ENCODE assay signal across 8 cellular contexts in genomic region chr2:229714080-229714735, GRCh38. TPM values are rescaled to one million over a fixed set of nuclear protein-coding genes. Genes with fewer than 3 reads are reported as not detected.
DNase-seq lines count a peak whose midpoint lies in the region; ATAC-seq and TF ChIP-seq lines count a peak whose summit lies in the region.

TSS of gene DNER (minus strand) at chr2:229714555. CDS start at chr2:229714423, 132 bp downstream.

- H3K4me1 ChIP-seq in neural progenitor cell, result peaks cover 4% of the 10 kb centered on the region

- H3K79me2 ChIP-seq in neural progenitor cell (ENCODE audit: low read depth), result no peaks in the 10 kb centered on the region

- H4K20me1 ChIP-seq in neural progenitor cell (ENCODE audit: low read depth), result peaks cover 39% of the 10 kb centered on the region

- H3K9me3 ChIP-seq in neural progenitor cell (ENCODE audit: low read depth), result no peaks in the 10 kb centered on the region

- peaks cover 15% of the 10 kb centered on the region for H3K4me1 Mint-ChIP-seq in activated T-cell treated with anti-CD3 and anti-CD28 coated beads, Interleukin-2, amount 50 U/mL, for 24 hours (ENCODE audit: low read depth)
- H3K4me1 Mint-ChIP-seq in neural progenitor cell, result peaks cover 19% of the 10 kb centered on the region

- H3K36me3 Mint-ChIP-seq in activated T-cell treated with anti-CD3 and anti-CD28 coated beads, Interleukin-2, amount 50 U/mL, for 24 hours (ENCODE audit: low read depth), result no peaks in the 10 kb centered on the region
- no peaks in the 10 kb centered on the region for H3K36me3 Mint-ChIP-seq in neural progenitor cell

- peaks cover 15% of the 10 kb centered on the region for H3F3A ChIP-seq in neural progenitor cell (ENCODE audit: low read depth)

- peaks cover 98% of the 10 kb centered on the region for H3K27me3 ChIP-seq in neural progenitor cell

- H2AFZ ChIP-seq in neural progenitor cell (replicated peaks), result peak within 1 kb of the TSS; percentile 64

- intact Hi-C loops in Right ventricle myocardium inferior (cut with DNase I) (no loop called here), cardiac septum (cut with DNase I) (no loop called here)

- TF ChIP-seq CTCF in fibroblast of the aortic adventitia (IDR thresholded peaks at IDR 0.05; ENCODE audit: insufficient read depth, low read length) (no peak), neural progenitor cell (IDR thresholded peaks at IDR 0.05) (no peak)

- H3K27ac Mint-ChIP-seq in activated T-cell treated with anti-CD3 and anti-CD28 coated beads, Interleukin-2, amount 50 U/mL, for 24 hours, result no peak within 1 kb of the TSS
- no peak within 1 kb of the TSS for H3K27ac Mint-ChIP-seq in neural progenitor cell

- H3K4me3 ChIP-seq in fibroblast of the aortic adventitia (ENCODE audit: low read depth, low read length) (peak within 1 kb of the TSS; percentile 55), neural progenitor cell (peak within 1 kb of the TSS; percentile 80)

- peaks cover 2% of the 10 kb centered on the region for H3K9me3 Mint-ChIP-seq in activated T-cell treated with anti-CD3 and anti-CD28 coated beads, Interleukin-2, amount 50 U/mL, for 24 hours
- H3K9me3 Mint-ChIP-seq in neural progenitor cell, result peaks cover 5% of the 10 kb centered on the region

- ATAC-seq in Right ventricle myocardium inferior (peak; percentile 47), HG02943 (IDR thresholded peaks at IDR 0.05; ENCODE audit: low read depth, unreplicated experiment) (peak; percentile 59), HG03378 (IDR thresholded peaks at IDR 0.05; ENCODE audit: unreplicated experiment) (no peak)

- H3K4me2 ChIP-seq in neural progenitor cell, result peak within 1 kb of the TSS; percentile 88

- H3K36me3 ChIP-seq in neural progenitor cell, result no peaks in the 10 kb centered on the region

- H3K27ac ChIP-seq in neural progenitor cell, result no peak within 1 kb of the TSS

- H3K9ac ChIP-seq in neural progenitor cell, result no peak within 1 kb of the TSS

- peak within 1 kb of the TSS; percentile 64 for H3K4me3 Mint-ChIP-seq in activated T-cell treated with anti-CD3 and anti-CD28 coated beads, Interleukin-2, amount 50 U/mL, for 24 hours
- peak within 1 kb of the TSS; percentile 92 for H3K4me3 Mint-ChIP-seq in neural progenitor cell

- H3K27me3 Mint-ChIP-seq in activated T-cell treated with anti-CD3 and anti-CD28 coated beads, Interleukin-2, amount 50 U/mL, for 24 hours, result peaks cover 85% of the 10 kb centered on the region
- peaks cover 52% of the 10 kb centered on the region for H3K27me3 Mint-ChIP-seq in neural progenitor cell (ENCODE audit: insufficient read depth, low read depth)

- DNase-seq in Right ventricle myocardium inferior (ENCODE audit: missing footprints) (no peak), cardiac septum (ENCODE audit: low spot score) (no peak), NCI-H460 (ENCODE audit: extremely low read depth, low read depth) (no peak), fibroblast of the aortic adventitia (ENCODE audit: low read depth) (no peak), neural progenitor cell (ENCODE audit: low spot score) (peak; percentile 87)
- peak; percentile 74 for DNase-seq in activated T-cell treated with anti-CD3 and anti-CD28 coated beads, Interleukin-2, amount 50 U/mL, for 24 hours

RNA-seq across cellular contexts. Expression of gene DNER, which starts in this region (rescaled TPM):
- total RNA-seq in Right ventricle myocardium inferior (3.3 TPM), cardiac septum (1.00 TPM), fibroblast of the aortic adventitia (ENCODE audit: low replicate concordance) (0.72 TPM in 1 of 2 replicates, not detected in the other), neural progenitor cell (ENCODE audit: low replicate concordance) (0.97 and 1.4 TPM in 2 replicates)
- 107 and 111 TPM in 2 replicates for total RNA-seq in NCI-H460 (2014; rRNA removed; shearing (Covaris generic))
- 112 and 135 TPM in 2 replicates for polyA plus RNA-seq in NCI-H460 (2014; cell fraction: nucleus; rRNA removed)

Comparison
In these comparisons a context has a peak if more than half of its experiments do, and no peak if none do; other contexts are left out.
1. RNA of gene DNER (total RNA-seq): 107 to 111 TPM in NCI-H460; 3.3 TPM in Right ventricle myocardium inferior (single experiment), 1.00 TPM in cardiac septum (single experiment), 0.97 to 1.4 TPM in neural progenitor cell and 0.72 TPM in fibroblast of the aortic adventitia; every median in the first group is over 10 times any median in the second.
2. DNase-seq: peak in activated T-cell treated with anti-CD3 and anti-CD28 coated beads, Interleukin-2, amount 50 U/mL, for 24 hours (single experiment) and neural progenitor cell (single experiment); none in Right ventricle myocardium inferior (single experiment), cardiac septum (single experiment), NCI-H460 (single experiment) and fibroblast of the aortic adventitia (single experiment).